Comparison of ENCODE assay signal across 1 cellular context in genomic region chr9:38387751-38388150, GRCh38.
TF ChIP-seq lines count a peak whose summit lies in the region.

No MANE protein-coding gene starts in this region.

TF ChIP-seq in HepG2, 621 proteins besides CTCF, POLR2A, EP300 and RAD21:
- no peak for TF ChIP-seq BHLHE40 (IDR thresholded peaks at IDR 0.05; ENCODE audit: low read length)
- TF ChIP-seq ZMYM2 (CRISPR knock-in tag; IDR thresholded peaks at IDR 0.05), result 0 out of 2 replicates have a peak, but pooled peaks have one; percentile 33
- peak; percentile 49 for TF ChIP-seq ZFP36 (IDR thresholded peaks at IDR 0.05; ENCODE audit: borderline replicate concordance, low read depth, low read length, partially characterized antibody)
- no peak for TF ChIP-seq DMTF1 (CRISPR knock-in tag; IDR thresholded peaks at IDR 0.05)
- 0 out of 2 replicates have a peak, but pooled peaks have one; percentile 9 for TF ChIP-seq CEBPB (IDR thresholded peaks at IDR 0.05; ENCODE audit: borderline replicate concordance, low read depth, low read length)
- peak; percentile 100; the same call in 1 of the 2 replicates for TF ChIP-seq ZNF180 (CRISPR knock-in tag; IDR thresholded peaks at IDR 0.05; ENCODE audit: borderline replicate concordance, low read depth)
- TF ChIP-seq RCOR2 (CRISPR knock-in tag; IDR thresholded peaks at IDR 0.05), result 0 out of 2 replicates have a peak, but pooled peaks have one; percentile 27
